Comparison of ENCODE assay signal across 1 cellular context in the genomic region with DNA sequence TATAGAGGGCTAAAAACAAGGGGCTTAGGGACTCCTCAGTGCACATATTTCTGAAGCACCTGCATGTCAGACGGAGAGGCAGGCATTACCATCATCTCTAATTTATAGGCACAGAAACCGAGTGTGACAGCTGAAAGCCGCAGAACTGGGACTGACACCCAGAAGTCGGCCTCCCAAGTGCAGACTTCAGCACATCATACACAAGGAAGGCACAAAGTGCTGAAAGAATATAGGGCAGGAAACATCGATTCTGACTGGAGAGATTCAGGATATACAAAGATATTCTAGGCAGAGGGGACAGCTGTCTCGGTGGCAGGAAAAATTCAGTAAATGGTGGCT.
TF ChIP-seq lines count a peak whose summit lies in the region.

No MANE protein-coding gene starts in this region.

TF ChIP-seq in HepG2, 621 proteins besides CTCF, POLR2A, EP300 and RAD21 (continued from another document):
- 0 out of 2 replicates have a peak, but pooled peaks have one; percentile 44 for TF ChIP-seq ZNF790 (CRISPR knock-in tag; IDR thresholded peaks at IDR 0.05; ENCODE audit: borderline replicate concordance)
- TF ChIP-seq SSRP1 (CRISPR knock-in tag; IDR thresholded peaks at IDR 0.05) = no peak
- TF ChIP-seq ZBTB8A (CRISPR knock-in tag; IDR thresholded peaks at IDR 0.05; ENCODE audit: borderline replicate concordance, low read depth) = no peak
- TF ChIP-seq STAT5B (CRISPR knock-in tag; IDR thresholded peaks at IDR 0.05) = no peak
- TF ChIP-seq, protein P1, sequence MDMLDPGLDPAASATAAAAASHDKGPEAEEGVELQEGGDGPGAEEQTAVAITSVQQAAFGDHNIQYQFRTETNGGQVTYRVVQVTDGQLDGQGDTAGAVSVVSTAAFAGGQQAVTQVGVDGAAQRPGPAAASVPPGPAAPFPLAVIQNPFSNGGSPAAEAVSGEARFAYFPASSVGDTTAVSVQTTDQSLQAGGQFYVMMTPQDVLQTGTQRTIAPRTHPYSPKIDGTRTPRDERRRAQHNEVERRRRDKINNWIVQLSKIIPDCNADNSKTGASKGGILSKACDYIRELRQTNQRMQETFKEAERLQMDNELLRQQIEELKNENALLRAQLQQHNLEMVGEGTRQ (IDR thresholded peaks at IDR 0.05; ENCODE audit: low read depth, low read length) = no peak
- TF ChIP-seq, protein P1 (CRISPR knock-in tag; IDR thresholded peaks at IDR 0.05; ENCODE audit: borderline replicate concordance) = no peak
- TF ChIP-seq, protein P2, sequence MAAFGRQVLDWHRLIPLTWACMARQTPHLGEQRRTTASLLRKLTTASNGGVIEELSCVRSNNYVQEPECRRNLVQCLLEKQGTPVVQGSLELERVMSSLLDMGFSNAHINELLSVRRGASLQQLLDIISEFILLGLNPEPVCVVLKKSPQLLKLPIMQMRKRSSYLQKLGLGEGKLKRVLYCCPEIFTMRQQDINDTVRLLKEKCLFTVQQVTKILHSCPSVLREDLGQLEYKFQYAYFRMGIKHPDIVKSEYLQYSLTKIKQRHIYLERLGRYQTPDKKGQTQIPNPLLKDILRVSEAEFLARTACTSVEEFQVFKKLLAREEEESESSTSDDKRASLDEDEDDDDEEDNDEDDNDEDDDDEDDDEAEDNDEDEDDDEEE (CRISPR knock-in tag; IDR thresholded peaks at IDR 0.05) = 0 out of 2 replicates have a peak, but pooled peaks have one; percentile 20
